1 cellular context compared by ENCODE assay signal in the genomic region with DNA sequence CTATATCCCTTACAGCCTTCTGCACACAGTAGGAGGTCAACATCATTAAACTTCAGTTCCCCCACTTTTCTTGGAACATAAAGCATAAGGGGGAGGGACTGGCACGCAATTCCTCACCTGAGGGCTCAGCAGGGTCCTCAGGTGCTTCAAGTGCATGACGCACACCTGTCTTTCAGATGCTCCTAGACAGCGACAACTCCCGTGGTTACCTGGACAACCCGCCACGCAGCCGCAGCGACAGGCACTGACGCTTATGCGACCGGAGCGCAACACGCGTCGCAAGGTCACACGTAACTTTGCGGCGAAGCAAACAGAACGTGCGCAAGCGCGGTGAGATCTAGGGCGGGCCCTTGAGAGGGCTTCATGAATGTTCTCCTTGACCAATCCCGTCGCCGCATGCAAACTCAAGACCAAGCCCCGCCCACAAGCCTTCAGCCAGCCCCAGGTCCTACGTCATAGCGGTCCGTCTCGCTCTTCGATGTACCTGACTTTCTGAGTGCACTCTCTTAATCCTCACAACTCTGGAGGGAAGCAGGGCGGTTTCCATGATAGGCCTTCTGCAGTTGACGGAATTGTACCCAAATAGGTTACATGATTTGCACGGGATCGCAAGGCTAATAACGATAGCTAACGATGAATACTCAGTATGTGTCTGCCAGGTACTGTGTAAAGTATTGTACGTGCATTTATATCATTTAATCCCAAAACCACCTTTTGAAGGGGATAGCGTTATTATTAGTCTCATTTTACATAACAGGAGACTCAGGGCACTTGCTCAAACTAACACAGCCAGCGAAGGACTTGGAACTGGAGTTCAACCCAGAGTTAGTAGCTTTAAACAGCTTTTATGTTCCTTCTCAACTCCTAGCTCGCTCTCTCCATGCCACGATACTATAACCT.
TF ChIP-seq lines count a peak whose summit lies in the region.

IFT172 (minus strand) TSS at position 246 of the 900 bp plus-strand sequence; CDS start at position 156, 90 bp downstream.

TF ChIP-seq in HepG2, 621 proteins besides CTCF, POLR2A, EP300 and RAD21 (continued from another document and continues in another):
- TF ChIP-seq ZNF788 (CRISPR knock-in tag; IDR thresholded peaks at IDR 0.05; ENCODE audit: borderline replicate concordance) (peak; percentile 92; the same call in 1 of the 2 replicates), TEF (CRISPR knock-in tag; IDR thresholded peaks at IDR 0.05) (no peak), ZNF777 (CRISPR knock-in tag; IDR thresholded peaks at IDR 0.05) (no peak), ZNF781 (CRISPR knock-in tag; IDR thresholded peaks at IDR 0.05; ENCODE audit: borderline replicate concordance, not compliant biosample characterization) (peak; percentile 53), ZNF766 (CRISPR knock-in tag; IDR thresholded peaks at IDR 0.05; ENCODE audit: borderline replicate concordance) (no peak), RFX1 (IDR thresholded peaks at IDR 0.05) (peak; percentile 98), NFE2L2 (IDR thresholded peaks at IDR 0.05; ENCODE audit: low read length) (no peak), MTA1 (CRISPR knock-in tag; IDR thresholded peaks at IDR 0.05; ENCODE audit: borderline replicate concordance) (peak; percentile 63; the same call in 1 of the 2 replicates), SUZ12 (IDR thresholded peaks at IDR 0.05; ENCODE audit: low read depth, low read length) (no peak), GATAD2A (CRISPR knock-in tag; IDR thresholded peaks at IDR 0.05) (peak; percentile 64; the same call in 1 of the 2 replicates), TRIM22 (IDR thresholded peaks at IDR 0.05) (no peak), KAT7 (CRISPR knock-in tag; IDR thresholded peaks at IDR 0.05; ENCODE audit: borderline replicate concordance) (no peak; the same call in 1 of the 2 replicates), ZNF350 (CRISPR knock-in tag; IDR thresholded peaks at IDR 0.05; ENCODE audit: borderline replicate concordance, low read depth) (peak; percentile 72), ZNF274 (CRISPR knock-in tag; IDR thresholded peaks at IDR 0.05) (peak; percentile 84), NPAS2 (CRISPR knock-in tag; IDR thresholded peaks at IDR 0.05; ENCODE audit: borderline replicate concordance) (no peak), ZNF382 (CRISPR knock-in tag; IDR thresholded peaks at IDR 0.05; ENCODE audit: borderline replicate concordance) (no peak), DMAP1 (CRISPR knock-in tag; IDR thresholded peaks at IDR 0.05) (peak; percentile 76; the same call in 1 of the 2 replicates), THAP7 (CRISPR knock-in tag; IDR thresholded peaks at IDR 0.05) (0 out of 2 replicates have a peak, but pooled peaks have one; percentile 61), PCBP2 (optimal IDR thresholded peaks at IDR 0.05; ENCODE audit: low read depth, low read length, poor library complexity, severe bottlenecking) (no peak), CENPT (CRISPR knock-in tag; IDR thresholded peaks at IDR 0.05; ENCODE audit: low read depth) (no peak), ZSCAN9 (CRISPR knock-in tag; IDR thresholded peaks at IDR 0.05; ENCODE audit: borderline replicate concordance) (peak; percentile 21; the same call in 1 of the 2 replicates), ZNF883 (CRISPR knock-in tag; IDR thresholded peaks at IDR 0.05; ENCODE audit: not compliant biosample characterization) (peak; percentile 69), ZNF629 (CRISPR knock-in tag; conservative IDR thresholded peaks at IDR 0.05) (no peak), AGO2 (optimal IDR thresholded peaks at IDR 0.05; ENCODE audit: low read depth, low read length) (no peak), ZNF232 (CRISPR knock-in tag; IDR thresholded peaks at IDR 0.05; ENCODE audit: borderline replicate concordance) (peak; percentile 45; the same call in 1 of the 2 replicates), NR1H2 (CRISPR knock-in tag; IDR thresholded peaks at IDR 0.05; ENCODE audit: borderline replicate concordance, low read depth) (no peak), SYNCRIP (IDR thresholded peaks at IDR 0.05; ENCODE audit: insufficient read depth, low read depth, low read length) (no peak), EED (CRISPR knock-in tag; IDR thresholded peaks at IDR 0.05) (no peak), ZNF691 (CRISPR knock-in tag; IDR thresholded peaks at IDR 0.05; ENCODE audit: borderline replicate concordance, low read depth) (no peak), ZNF280B (CRISPR knock-in tag; IDR thresholded peaks at IDR 0.05; ENCODE audit: borderline replicate concordance) (peak; percentile 93), CBX2 (IDR thresholded peaks at IDR 0.05; ENCODE audit: low read depth, low read length) (no peak), CBX2 (CRISPR knock-in tag; IDR thresholded peaks at IDR 0.05; ENCODE audit: low read depth) (no peak), IRF1 (CRISPR knock-in tag; IDR thresholded peaks at IDR 0.05; ENCODE audit: low read depth) (no peak), RARA (CRISPR knock-in tag; IDR thresholded peaks at IDR 0.05) (no peak), ZNF850 (CRISPR knock-in tag; conservative IDR thresholded peaks at IDR 0.05) (no peak), HDAC2 (CRISPR knock-in tag; IDR thresholded peaks at IDR 0.05) (peak; percentile 78), MBD4 (IDR thresholded peaks at IDR 0.05; ENCODE audit: borderline replicate concordance, low read length) (no peak), HNRNPUL1 (IDR thresholded peaks at IDR 0.05; ENCODE audit: low read depth, low read length) (no peak)
- TF ChIP-seq, protein P1, sequence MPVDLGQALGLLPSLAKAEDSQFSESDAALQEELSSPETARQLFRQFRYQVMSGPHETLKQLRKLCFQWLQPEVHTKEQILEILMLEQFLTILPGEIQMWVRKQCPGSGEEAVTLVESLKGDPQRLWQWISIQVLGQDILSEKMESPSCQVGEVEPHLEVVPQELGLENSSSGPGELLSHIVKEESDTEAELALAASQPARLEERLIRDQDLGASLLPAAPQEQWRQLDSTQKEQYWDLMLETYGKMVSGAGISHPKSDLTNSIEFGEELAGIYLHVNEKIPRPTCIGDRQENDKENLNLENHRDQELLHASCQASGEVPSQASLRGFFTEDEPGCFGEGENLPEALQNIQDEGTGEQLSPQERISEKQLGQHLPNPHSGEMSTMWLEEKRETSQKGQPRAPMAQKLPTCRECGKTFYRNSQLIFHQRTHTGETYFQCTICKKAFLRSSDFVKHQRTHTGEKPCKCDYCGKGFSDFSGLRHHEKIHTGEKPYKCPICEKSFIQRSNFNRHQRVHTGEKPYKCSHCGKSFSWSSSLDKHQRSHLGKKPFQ (CRISPR knock-in tag; IDR thresholded peaks at IDR 0.05; ENCODE audit: insufficient replicate concordance) = no peak
- TF ChIP-seq, protein P2, sequence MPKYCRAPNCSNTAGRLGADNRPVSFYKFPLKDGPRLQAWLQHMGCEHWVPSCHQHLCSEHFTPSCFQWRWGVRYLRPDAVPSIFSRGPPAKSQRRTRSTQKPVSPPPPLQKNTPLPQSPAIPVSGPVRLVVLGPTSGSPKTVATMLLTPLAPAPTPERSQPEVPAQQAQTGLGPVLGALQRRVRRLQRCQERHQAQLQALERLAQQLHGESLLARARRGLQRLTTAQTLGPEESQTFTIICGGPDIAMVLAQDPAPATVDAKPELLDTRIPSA (CRISPR knock-in tag; IDR thresholded peaks at IDR 0.05; ENCODE audit: borderline replicate concordance) = no peak; the same call in 1 of the 2 replicates
- TF ChIP-seq, protein P3, sequence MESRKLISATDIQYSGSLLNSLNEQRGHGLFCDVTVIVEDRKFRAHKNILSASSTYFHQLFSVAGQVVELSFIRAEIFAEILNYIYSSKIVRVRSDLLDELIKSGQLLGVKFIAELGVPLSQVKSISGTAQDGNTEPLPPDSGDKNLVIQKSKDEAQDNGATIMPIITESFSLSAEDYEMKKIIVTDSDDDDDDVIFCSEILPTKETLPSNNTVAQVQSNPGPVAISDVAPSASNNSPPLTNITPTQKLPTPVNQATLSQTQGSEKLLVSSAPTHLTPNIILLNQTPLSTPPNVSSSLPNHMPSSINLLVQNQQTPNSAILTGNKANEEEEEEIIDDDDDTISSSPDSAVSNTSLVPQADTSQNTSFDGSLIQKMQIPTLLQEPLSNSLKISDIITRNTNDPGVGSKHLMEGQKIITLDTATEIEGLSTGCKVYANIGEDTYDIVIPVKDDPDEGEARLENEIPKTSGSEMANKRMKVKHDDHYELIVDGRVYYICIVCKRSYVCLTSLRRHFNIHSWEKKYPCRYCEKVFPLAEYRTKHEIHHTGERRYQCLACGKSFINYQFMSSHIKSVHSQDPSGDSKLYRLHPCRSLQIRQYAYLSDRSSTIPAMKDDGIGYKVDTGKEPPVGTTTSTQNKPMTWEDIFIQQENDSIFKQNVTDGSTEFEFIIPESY (CRISPR knock-in tag; IDR thresholded peaks at IDR 0.05) = 0 out of 2 replicates have a peak, but pooled peaks have one; percentile 7
- TF ChIP-seq, protein P4, sequence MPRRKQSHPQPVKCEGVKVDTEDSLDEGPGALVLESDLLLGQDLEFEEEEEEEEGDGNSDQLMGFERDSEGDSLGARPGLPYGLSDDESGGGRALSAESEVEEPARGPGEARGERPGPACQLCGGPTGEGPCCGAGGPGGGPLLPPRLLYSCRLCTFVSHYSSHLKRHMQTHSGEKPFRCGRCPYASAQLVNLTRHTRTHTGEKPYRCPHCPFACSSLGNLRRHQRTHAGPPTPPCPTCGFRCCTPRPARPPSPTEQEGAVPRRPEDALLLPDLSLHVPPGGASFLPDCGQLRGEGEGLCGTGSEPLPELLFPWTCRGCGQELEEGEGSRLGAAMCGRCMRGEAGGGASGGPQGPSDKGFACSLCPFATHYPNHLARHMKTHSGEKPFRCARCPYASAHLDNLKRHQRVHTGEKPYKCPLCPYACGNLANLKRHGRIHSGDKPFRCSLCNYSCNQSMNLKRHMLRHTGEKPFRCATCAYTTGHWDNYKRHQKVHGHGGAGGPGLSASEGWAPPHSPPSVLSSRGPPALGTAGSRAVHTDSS (CRISPR knock-in tag; conservative IDR thresholded peaks at IDR 0.05) = no peak
- TF ChIP-seq, protein P5, sequence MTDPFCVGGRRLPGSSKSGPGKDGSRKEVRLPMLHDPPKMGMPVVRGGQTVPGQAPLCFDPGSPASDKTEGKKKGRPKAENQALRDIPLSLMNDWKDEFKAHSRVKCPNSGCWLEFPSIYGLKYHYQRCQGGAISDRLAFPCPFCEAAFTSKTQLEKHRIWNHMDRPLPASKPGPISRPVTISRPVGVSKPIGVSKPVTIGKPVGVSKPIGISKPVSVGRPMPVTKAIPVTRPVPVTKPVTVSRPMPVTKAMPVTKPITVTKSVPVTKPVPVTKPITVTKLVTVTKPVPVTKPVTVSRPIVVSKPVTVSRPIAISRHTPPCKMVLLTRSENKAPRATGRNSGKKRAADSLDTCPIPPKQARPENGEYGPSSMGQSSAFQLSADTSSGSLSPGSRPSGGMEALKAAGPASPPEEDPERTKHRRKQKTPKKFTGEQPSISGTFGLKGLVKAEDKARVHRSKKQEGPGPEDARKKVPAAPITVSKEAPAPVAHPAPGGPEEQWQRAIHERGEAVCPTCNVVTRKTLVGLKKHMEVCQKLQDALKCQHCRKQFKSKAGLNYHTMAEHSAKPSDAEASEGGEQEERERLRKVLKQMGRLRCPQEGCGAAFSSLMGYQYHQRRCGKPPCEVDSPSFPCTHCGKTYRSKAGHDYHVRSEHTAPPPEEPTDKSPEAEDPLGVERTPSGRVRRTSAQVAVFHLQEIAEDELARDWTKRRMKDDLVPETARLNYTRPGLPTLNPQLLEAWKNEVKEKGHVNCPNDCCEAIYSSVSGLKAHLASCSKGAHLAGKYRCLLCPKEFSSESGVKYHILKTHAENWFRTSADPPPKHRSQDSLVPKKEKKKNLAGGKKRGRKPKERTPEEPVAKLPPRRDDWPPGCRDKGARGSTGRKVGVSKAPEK (CRISPR knock-in tag; IDR thresholded peaks at IDR 0.05; ENCODE audit: borderline replicate concordance) = no peak
